In the genomic region with DNA sequence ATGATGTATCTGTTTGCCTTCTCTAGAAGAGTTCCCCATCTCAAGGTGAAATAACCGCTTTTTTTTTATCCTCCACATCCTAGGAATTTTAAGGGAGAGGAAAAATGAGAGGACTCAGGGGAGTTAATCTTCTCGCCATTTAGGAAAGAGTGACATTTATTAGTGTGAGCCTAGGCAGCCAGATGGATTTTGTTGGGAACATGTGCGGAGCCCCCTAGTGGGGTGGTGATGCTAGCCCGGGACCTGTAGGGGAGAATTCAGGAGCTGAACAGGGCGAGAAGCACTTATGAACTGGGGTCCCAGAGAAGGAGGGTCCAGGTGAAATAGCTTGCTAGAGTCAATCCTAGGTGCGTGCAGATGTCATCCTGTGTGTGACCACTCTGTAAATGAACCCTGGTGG, we compare ENCODE assay signal across 11 cellular contexts. TPM values are rescaled to one million over a fixed set of nuclear protein-coding genes. Genes with fewer than 3 reads are reported as not detected.
DNase-seq lines count a peak whose midpoint lies in the region; ATAC-seq and TF ChIP-seq lines count a peak whose summit lies in the region.
"Had no signal": no experiment of that assay in that cellular context is flagged by ENCODE, and none has a peak within 500 bp of the region (broad histone marks: within the 10 kb centered on the region; RNA-seq: fewer than 3 reads in every experiment).

No MANE protein-coding gene starts in this region.

- H3K4me3 Mint-ChIP-seq in CD8-positive, alpha-beta T cell, result no peak overlapping the region
- peak overlapping the region in 6 of 10 donors; percentile 18 to 87 (median 42) for H3K4me3 Mint-ChIP-seq in naive thymus-derived CD4-positive, alpha-beta T cell
- H3K4me3 Mint-ChIP-seq: central memory CD8-positive, alpha-beta T cell had no signal

- no peaks in the 10 kb centered on the region for H3K9me3 Mint-ChIP-seq in CD8-positive, alpha-beta T cell
- no peaks in the 10 kb centered on the region for H3K9me3 Mint-ChIP-seq in naive thymus-derived CD4-positive, alpha-beta T cell
- H3K9me3 Mint-ChIP-seq: central memory CD8-positive, alpha-beta T cell had no signal

- no peak for TF ChIP-seq CTCF in CD8-positive, alpha-beta T cell (IDR thresholded peaks at IDR 0.05)
- TF ChIP-seq CTCF in WI38 (IDR thresholded peaks at IDR 0.05; ENCODE audit: low read depth, low read length), result peak; percentile 30; the same call in 1 of the 2 replicates
- TF ChIP-seq CTCF in omental fat pad (IDR thresholded peaks at IDR 0.05), result no peak

- H3K4me1 ChIP-seq in CD8-positive, alpha-beta T cell (ENCODE audit: insufficient read depth, low read length), result peaks cover 85% of the 10 kb centered on the region
- H3K4me1 ChIP-seq in naive thymus-derived CD4-positive, alpha-beta T cell (ENCODE audit: control insufficient read depth in 2 of 2, insufficient read depth in 2 of 2, low read length in 2 of 2), result peaks cover 40 to 82% of the 10 kb centered on the region in 2 donors
- H3K4me1 ChIP-seq: SJSA1 had no signal

- no peak overlapping the region for H3K4me3 ChIP-seq in CD8-positive, alpha-beta T cell (ENCODE audit: low read depth, low read length)
- no peak overlapping the region for H3K4me3 ChIP-seq in WI38 (ENCODE audit: low read depth, low read length)
- H3K4me3 ChIP-seq in naive thymus-derived CD4-positive, alpha-beta T cell (ENCODE audit: low read length), result no peak overlapping the region
- H3K4me3 ChIP-seq: pancreas, SJSA1 had no signal

- intact Hi-C loops in CD8-positive, alpha-beta T cell (cut with DNase I, micrococcal nuclease), result loop anchor here in 1 of 2 experiments (2.0 kb wide), 1 partner anchor 21 kb away; no protein-coding TSS in a partner anchor
- intact Hi-C loops in naive thymus-derived CD4-positive, alpha-beta T cell (cut with micrococcal nuclease), result no loop called here

- CTCF ChIA-PET in CD8-positive, alpha-beta T cell (lab: Charles Lee), result interaction anchor here (0.6 to 1.5 kb wide), 5 partner anchors 15 to 76 kb away, joined by 3 to 6 read pairs (median 3); no protein-coding TSS in a partner anchor
- CTCF ChIA-PET in naive thymus-derived CD4-positive, alpha-beta T cell (lab: Charles Lee), result interaction anchor here (0.6 to 2.7 kb wide), 2 partner anchors 12 to 167 kb away, joined by 4 to 8 read pairs; no protein-coding TSS in a partner anchor

- H3K27me3 Mint-ChIP-seq in CD8-positive, alpha-beta T cell (ENCODE audit: low read depth), result no peaks in the 10 kb centered on the region
- H3K27me3 Mint-ChIP-seq in naive thymus-derived CD4-positive, alpha-beta T cell, result no peaks in the 10 kb centered on the region
- H3K27me3 Mint-ChIP-seq: central memory CD8-positive, alpha-beta T cell had no signal

- H3K36me3 Mint-ChIP-seq in CD8-positive, alpha-beta T cell, result peaks cover 57% of the 10 kb centered on the region
- H3K36me3 Mint-ChIP-seq in naive thymus-derived CD4-positive, alpha-beta T cell, result peaks cover 0 to 49% (median 34%) of the 10 kb centered on the region in 5 donors

- H3K36me3 ChIP-seq in CD8-positive, alpha-beta T cell (ENCODE audit: insufficient read depth, low read length), result peaks cover 18% of the 10 kb centered on the region
- H3K36me3 ChIP-seq in naive thymus-derived CD4-positive, alpha-beta T cell (ENCODE audit: control insufficient read depth in 2 of 3, insufficient read depth in 3 of 3, low read length in 3 of 3), result peaks cover 8 to 31% (median 12%) of the 10 kb centered on the region in 3 experiments

- POLR2A ChIA-PET in CD8-positive, alpha-beta T cell (lab: Charles Lee), result interaction anchor here (2.4 to 2.7 kb wide), 2 partner anchors 8 to 10 kb away, joined by 8 to 12 read pairs; a partner anchor contains a TSS
- POLR2A ChIA-PET in naive thymus-derived CD4-positive, alpha-beta T cell (lab: Charles Lee), result interaction anchor here (0.8 to 4.9 kb wide), 5 partner anchors 8 to 77 kb away, joined by 3 to 63 read pairs (median 3); no protein-coding TSS in a partner anchor

- H3K27ac ChIP-seq in CD8-positive, alpha-beta T cell (ENCODE audit: low read depth, low read length), result no peak overlapping the region
- H3K27ac ChIP-seq in naive thymus-derived CD4-positive, alpha-beta T cell (ENCODE audit: low read depth, low read length), result peak overlapping the region; percentile 16
- H3K27ac ChIP-seq: pancreas, SJSA1 had no signal

- no peak for ATAC-seq in CD8-positive, alpha-beta T cell
- ATAC-seq in naive thymus-derived CD4-positive, alpha-beta T cell, result no peak
- no peak for ATAC-seq in omental fat pad (ENCODE audit: low FRiP score)
- ATAC-seq: pancreas had no signal

- H3K9me3 ChIP-seq in CD8-positive, alpha-beta T cell (ENCODE audit: low read length), result no peaks in the 10 kb centered on the region
- no peaks in the 10 kb centered on the region for H3K9me3 ChIP-seq in naive thymus-derived CD4-positive, alpha-beta T cell (ENCODE audit: control insufficient read depth in 2 of 3, low read length in 3 of 3)
- H3K9me3 ChIP-seq: pancreas, SJSA1 had no signal

- no peak for DNase-seq in CD8-positive, alpha-beta T cell
- DNase-seq in HCEC 1CT (peak; percentile 7), omental fat pad (ENCODE audit: low spot score) (no peak), NCI-H524 treated with DMSO at 0.1 percent for 48 hours (lab: John Stamatoyannopoulos, UW) (no peak)
- DNase-seq in naive thymus-derived CD4-positive, alpha-beta T cell, result no peak
- DNase-seq in stimulated activated CD4-positive, alpha-beta T cell treated with anti-CD3 and anti-CD28 coated beads, Interleukin-4, amount 100 ng/mL, for 24 hours, result no peak
- DNase-seq: NCI-H1417 treated with DMSO at 0.1 percent for 48 hours, pancreas had no signal

- peak overlapping the region; percentile 62 for H3K27ac Mint-ChIP-seq in CD8-positive, alpha-beta T cell
- peak overlapping the region in 8 of 9 donors; percentile 23 to 94 (median 75) for H3K27ac Mint-ChIP-seq in naive thymus-derived CD4-positive, alpha-beta T cell

- H3K4me1 Mint-ChIP-seq in CD8-positive, alpha-beta T cell (ENCODE audit: low read depth), result peaks cover 87% of the 10 kb centered on the region
- H3K4me1 Mint-ChIP-seq in naive thymus-derived CD4-positive, alpha-beta T cell, result peaks cover 77 to 100% (median 93%) of the 10 kb centered on the region in 7 donors

- no peaks in the 10 kb centered on the region for H3K27me3 ChIP-seq in CD8-positive, alpha-beta T cell (ENCODE audit: insufficient read depth, low read length)
- H3K27me3 ChIP-seq in naive thymus-derived CD4-positive, alpha-beta T cell (ENCODE audit: control insufficient read depth in 2 of 2, insufficient read depth in 2 of 2, low read length in 2 of 2), result no peaks in the 10 kb centered on the region
- H3K27me3 ChIP-seq: pancreas, SJSA1 had no signal

RNA-seq across cellular contexts. Expression of a gene that starts 10.7 kb away (rescaled TPM):
- 10 to 100 TPM; 20.4 to 24.7 TPM for total RNA-seq in CD8-positive, alpha-beta T cell
- 10 to 100 TPM; 51.9 to 91.8 (median 76.5) TPM for total RNA-seq in naive thymus-derived CD4-positive, alpha-beta T cell
- polyA plus RNA-seq in naive thymus-derived CD4-positive, alpha-beta T cell, result 10 to 100 TPM; 45.8 to 69.8 TPM
- total RNA-seq in omental fat pad, result 10 to 100 TPM; 23.7 to 48.4 (median 31.0) TPM

RNA-seq across cellular contexts. Expression of a gene that starts 25.6 kb away (rescaled TPM):
- total RNA-seq in CD8-positive, alpha-beta T cell, result under 1 TPM in 1 of 2 experiments, not detected in 1; 0.11 TPM
- 1 to 10 TPM in 1 of 5 experiments, under 1 TPM in 4; 0.13 to 2.6 (median 0.24) TPM for total RNA-seq in naive thymus-derived CD4-positive, alpha-beta T cell
- polyA plus RNA-seq in naive thymus-derived CD4-positive, alpha-beta T cell, result not detected
- total RNA-seq in omental fat pad, result 1 to 10 TPM in 2 of 4 donors, under 1 TPM in 2; 0.46 to 1.4 (median 0.94) TPM
